ENCODE assay signal across 17 cellular contexts in the genomic region with DNA sequence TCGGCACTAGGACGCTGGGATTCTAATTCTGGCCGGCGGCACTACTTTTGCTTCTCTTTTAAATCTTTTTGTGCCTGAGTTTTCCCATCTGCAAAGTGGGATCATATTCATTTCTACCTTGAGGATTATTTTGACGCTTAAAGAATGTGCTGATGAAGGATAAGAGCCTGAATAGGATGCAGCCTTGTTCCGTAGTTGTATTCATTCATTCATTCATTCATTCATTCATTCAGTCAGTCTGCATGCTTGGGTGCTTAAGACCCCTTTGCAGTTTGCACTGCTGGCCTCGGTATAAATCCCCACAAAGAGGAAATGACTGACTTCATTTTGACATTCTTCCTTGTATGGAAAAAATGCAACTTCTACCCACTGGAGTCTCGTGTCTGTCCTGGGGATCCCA.
"Had no signal": no experiment of that assay in that cellular context is flagged by ENCODE, and none has a peak within 500 bp of the region (broad histone marks: within the 10 kb centered on the region; RNA-seq: fewer than 3 reads in every experiment).

No MANE protein-coding gene starts in this region.

- H3K36me3 Mint-ChIP-seq: stimulated activated effector memory CD8-positive, alpha-beta T cell treated with anti-CD3 and anti-CD28 coated beads, Interleukin-12 subunit alpha, Interleukin-12 subunit beta, amount 100 ng/mL, for 72 hours; T-cell had no signal

- H3K27ac ChIP-seq: epithelial cell of prostate, tibial artery had no signal

- H3K4me1 ChIP-seq: prostate gland had no signal

- DNase-seq: activated CD4-positive, CD25-positive, alpha-beta regulatory T cell treated with anti-CD3 and anti-CD28 coated beads, Interleukin-2, amount 50 U/mL, for 72 hours; activated naive CD4-positive, alpha-beta T cell treated with Interleukin-2 at 50 U/mL for 16 hours; activated T-cell treated with anti-CD3 and anti-CD28 coated beads for 4 hours; cerebellar nuclear complex; dermis blood vessel endothelial cell; hypothalamus; kidney; stimulated activated CD4-positive, alpha-beta T cell treated with anti-CD3 and anti-CD28 coated beads, Interleukin-12 subunit alpha, Interleukin-12 subunit beta, amount 100 ng/mL, for 4 hours; stimulated activated CD4-positive, alpha-beta T cell treated with anti-CD3 and anti-CD28 coated beads, Interleukin-2, amount 100 ng/mL, for 24 hours; T-cell; T1000; tibial artery had no signal

- H3K9me3 Mint-ChIP-seq: activated T-helper 17 cell treated with anti-CD3 and anti-CD28 coated beads, Interleukin-2, amount 50 U/mL, for 72 hours; neural crest cell; stimulated activated effector memory CD8-positive, alpha-beta T cell treated with anti-CD3 and anti-CD28 coated beads, Interleukin-12 subunit alpha, Interleukin-12 subunit beta, amount 100 ng/mL, for 72 hours; T-cell had no signal

- H3K27ac Mint-ChIP-seq: activated T-helper 17 cell treated with anti-CD3 and anti-CD28 coated beads, Interleukin-2, amount 50 U/mL, for 72 hours; stimulated activated effector memory CD8-positive, alpha-beta T cell treated with anti-CD3 and anti-CD28 coated beads, Interleukin-12 subunit alpha, Interleukin-12 subunit beta, amount 100 ng/mL, for 72 hours; T-cell had no signal

- H3K9me3 ChIP-seq: prostate gland, tibial artery had no signal

- ATAC-seq: activated T-helper 17 cell treated with anti-CD3 and anti-CD28 coated beads, Interleukin-2, amount 50 U/mL, for 72 hours; stimulated activated effector memory CD8-positive, alpha-beta T cell treated with anti-CD3 and anti-CD28 coated beads, Interleukin-12 subunit alpha, Interleukin-12 subunit beta, amount 100 ng/mL, for 72 hours; T-cell had no signal

- H3K27me3 Mint-ChIP-seq: activated T-helper 17 cell treated with anti-CD3 and anti-CD28 coated beads, Interleukin-2, amount 50 U/mL, for 72 hours; T-cell had no signal

- H3K4me3 Mint-ChIP-seq: activated T-helper 17 cell treated with anti-CD3 and anti-CD28 coated beads, Interleukin-2, amount 50 U/mL, for 72 hours; neural crest cell; stimulated activated effector memory CD8-positive, alpha-beta T cell treated with anti-CD3 and anti-CD28 coated beads, Interleukin-12 subunit alpha, Interleukin-12 subunit beta, amount 100 ng/mL, for 72 hours; T-cell had no signal

- H3K27me3 ChIP-seq: tibial artery had no signal

- H3K36me3 ChIP-seq: prostate gland, tibial artery had no signal

- H3K4me3 ChIP-seq: prostate gland, tibial artery had no signal
